ENCODE assay signal across 21 cellular contexts in the genomic region with DNA sequence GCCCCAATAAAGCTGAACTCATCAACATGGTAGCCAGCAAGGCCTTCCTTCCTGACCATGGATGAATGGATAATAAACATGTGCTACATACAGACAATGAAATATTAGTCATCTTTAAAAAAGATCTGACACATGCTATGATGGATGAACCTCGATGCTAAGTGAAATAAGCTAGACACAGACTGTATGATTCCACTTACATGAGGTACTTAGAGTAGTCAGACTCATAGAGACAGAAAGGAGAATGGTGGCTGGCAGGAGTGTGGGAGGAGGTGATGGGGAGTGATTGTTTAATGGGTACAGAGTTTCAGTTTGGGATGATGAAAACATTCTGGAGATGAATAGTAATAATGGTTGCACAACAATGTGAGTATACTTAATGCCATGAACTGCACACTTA.
"Had no signal": no experiment of that assay in that cellular context is flagged by ENCODE, and none has a peak within 500 bp of the region (broad histone marks: within the 10 kb centered on the region; RNA-seq: fewer than 3 reads in every experiment).

No MANE protein-coding gene starts in this region.

- H3K36me3 Mint-ChIP-seq: natural killer cell; stimulated activated naive B cell treated with anti-CD40 and anti-IgM and Interleukin-4, amounts not matched to agents 10 μg/mL and 1 μg/mL and 100 μg/mL, for 72 hours had no signal

- ATAC-seq: gastrocnemius medialis; left ventricle myocardium superior; lower lobe of right lung; natural killer cell; psoas muscle; right cardiac atrium; stimulated activated naive B cell treated with anti-CD40 and anti-IgM and Interleukin-4, amounts not matched to agents 10 μg/mL and 1 μg/mL and 100 μg/mL, for 72 hours had no signal

- H3K27me3 ChIP-seq: dorsolateral prefrontal cortex, gastrocnemius medialis, ovary, sigmoid colon, tibial nerve, upper lobe of left lung had no signal

- H3K36me3 ChIP-seq: gastrocnemius medialis, lower lobe of right lung, ovary, sigmoid colon, thoracic aorta, tibial nerve, upper lobe of left lung had no signal

- H3K4me1 Mint-ChIP-seq: natural killer cell; stimulated activated naive B cell treated with anti-CD40 and anti-IgM and Interleukin-4, amounts not matched to agents 10 μg/mL and 1 μg/mL and 100 μg/mL, for 72 hours had no signal

- H3K9me3 Mint-ChIP-seq: natural killer cell; stimulated activated naive CD8-positive, alpha-beta T cell treated with anti-CD3 and anti-CD28 coated beads, Interleukin-15, Interleukin-2, amounts not matched to agents 100 ng/mL and 50 ng/mL, for 24 hours had no signal

- FAIRE-seq: colon, keratinocyte, urothelium cell line had no signal

- H3K4me3 ChIP-seq: dorsolateral prefrontal cortex, gastrocnemius medialis, lower lobe of right lung, ovary, psoas muscle, sigmoid colon, thoracic aorta, tibial nerve, upper lobe of left lung had no signal

- H3K27ac Mint-ChIP-seq: natural killer cell; stimulated activated naive B cell treated with anti-CD40 and anti-IgM and Interleukin-4, amounts not matched to agents 10 μg/mL and 1 μg/mL and 100 μg/mL, for 72 hours; stimulated activated naive CD8-positive, alpha-beta T cell treated with anti-CD3 and anti-CD28 coated beads, Interleukin-15, Interleukin-2, amounts not matched to agents 100 ng/mL and 50 ng/mL, for 24 hours had no signal

- DNase-seq: dorsolateral prefrontal cortex; effector CD4-positive, alpha-beta T cell; gastrocnemius medialis; head of caudate nucleus; left ventricle myocardium superior; lower lobe of right lung; natural killer cell; occipital lobe; ovary; posterior cingulate gyrus; psoas muscle; right cardiac atrium; sigmoid colon; stimulated activated naive B cell treated with anti-CD40 and anti-IgM and Interleukin-4, amounts not matched to agents 10 μg/mL and 1 μg/mL and 100 μg/mL, for 72 hours; upper lobe of left lung had no signal

- H3K4me3 Mint-ChIP-seq: natural killer cell; stimulated activated naive B cell treated with anti-CD40 and anti-IgM and Interleukin-4, amounts not matched to agents 10 μg/mL and 1 μg/mL and 100 μg/mL, for 72 hours; stimulated activated naive CD8-positive, alpha-beta T cell treated with anti-CD3 and anti-CD28 coated beads, Interleukin-15, Interleukin-2, amounts not matched to agents 100 ng/mL and 50 ng/mL, for 24 hours had no signal
